In genomic region chr19:11404588-11405258, GRCh38 we compare ENCODE assay signal across 22 cellular contexts. TPM values are rescaled to one million over a fixed set of nuclear protein-coding genes. Genes with fewer than 3 reads are reported as not detected.
DNase-seq lines count a peak whose midpoint lies in the region; ATAC-seq and TF ChIP-seq lines count a peak whose summit lies in the region.
"Had no signal": no experiment of that assay in that cellular context is flagged by ENCODE, and none has a peak within 500 bp of the region (broad histone marks: within the 10 kb centered on the region; RNA-seq: fewer than 3 reads in every experiment).

No MANE protein-coding gene starts in this region.

- H3K27ac Mint-ChIP-seq in GM23338 (peak overlapping the region; percentile 67; the same call in 1 of the 2 replicates), endodermal cell (peak overlapping the region; percentile 44), mesothelial cell of epicardium (peak overlapping the region; percentile 79)
- H3K27ac Mint-ChIP-seq: CD14-positive monocyte; stimulated activated naive B cell treated with anti-CD40 and anti-IgM and Interleukin-4, amounts not matched to agents 10 μg/mL and 1 μg/mL and 100 μg/mL, for 72 hours had no signal

- no peak overlapping the region for H3K9ac ChIP-seq in endodermal cell (ENCODE audit: extremely low read depth, low read length, poor library complexity, severe bottlenecking)

- TF ChIP-seq CTCF in GM23338 (conservative IDR thresholded peaks at IDR 0.05; ENCODE audit: low read depth in 2 of 2) = no peak
- no peak for TF ChIP-seq CTCF in endodermal cell (conservative IDR thresholded peaks at IDR 0.05)
- TF ChIP-seq CTCF in mesothelial cell of epicardium (IDR thresholded peaks at IDR 0.05; ENCODE audit: unreplicated experiment) = no peak
- TF ChIP-seq CTCF in GM10248 (IDR thresholded peaks at IDR 0.05; ENCODE audit: control extremely low read depth, extremely low read depth, low read depth, missing control alignments) = no peak

- H3K4me3 Mint-ChIP-seq in GM23338 (no peak overlapping the region), endodermal cell (no peak overlapping the region), mesothelial cell of epicardium (no peak overlapping the region)
- H3K4me3 Mint-ChIP-seq: CD14-positive monocyte; stimulated activated naive B cell treated with anti-CD40 and anti-IgM and Interleukin-4, amounts not matched to agents 10 μg/mL and 1 μg/mL and 100 μg/mL, for 72 hours had no signal

- no peaks in the 10 kb centered on the region for H3K27me3 ChIP-seq in GM23338 (ENCODE audit: insufficient read depth)
- H3K27me3 ChIP-seq in endodermal cell (ENCODE audit: control insufficient read depth, insufficient read depth, low read length, poor library complexity, severe bottlenecking) = no peaks in the 10 kb centered on the region
- H3K27me3 ChIP-seq: testis had no signal

- peaks cover 9% of the 10 kb centered on the region for H3K27me3 Mint-ChIP-seq in GM23338 (ENCODE audit: insufficient read depth, low read depth, poor library complexity)
- no peaks in the 10 kb centered on the region for H3K27me3 Mint-ChIP-seq in endodermal cell (ENCODE audit: insufficient read depth)
- no peaks in the 10 kb centered on the region for H3K27me3 Mint-ChIP-seq in mesothelial cell of epicardium (ENCODE audit: low read depth)

- H4K20me1 ChIP-seq in GM23338 (replicated peaks; ENCODE audit: insufficient read depth) = 0 out of 2 replicates have a peak, but pooled peaks cover 7% of the 10 kb centered on the region

- no peaks in the 10 kb centered on the region for H3K9me2 ChIP-seq in GM23338 (ENCODE audit: insufficient read depth)

- no peaks in the 10 kb centered on the region for H3K79me2 ChIP-seq in GM23338 (replicated peaks; ENCODE audit: insufficient read depth)

- H3K36me3 Mint-ChIP-seq in GM23338 (ENCODE audit: low read depth) (peaks cover 33% of the 10 kb centered on the region), endodermal cell (ENCODE audit: low read depth) (peaks cover 53% of the 10 kb centered on the region), mesothelial cell of epicardium (peaks cover 11% of the 10 kb centered on the region)
- H3K36me3 Mint-ChIP-seq: CD14-positive monocyte; stimulated activated naive B cell treated with anti-CD40 and anti-IgM and Interleukin-4, amounts not matched to agents 10 μg/mL and 1 μg/mL and 100 μg/mL, for 72 hours had no signal

- WGBS in endodermal cell (ENCODE audit: insufficient coverage in 1 of 2, insufficient read length in 1 of 2), 2 experiments = 78 to 84% methylated on average over 8 to 10 of the region's 10 CpGs

- no peaks in the 10 kb centered on the region for H3K9me3 ChIP-seq in endodermal cell (ENCODE audit: control insufficient read depth, low read length)
- H3K9me3 ChIP-seq: left lung, mucosa of descending colon, testis had no signal

- H3K4me1 Mint-ChIP-seq in GM23338 = no peaks in the 10 kb centered on the region; the same call in 2 of the 3 replicates
- H3K4me1 Mint-ChIP-seq in endodermal cell = no peaks in the 10 kb centered on the region
- peaks cover 6% of the 10 kb centered on the region for H3K4me1 Mint-ChIP-seq in mesothelial cell of epicardium

- no peak overlapping the region for H2AFZ ChIP-seq in GM23338

- CTCF ChIA-PET in GM10248 (lab: Yijun Ruan, JAX) = interaction anchor here (1.2 to 2.2 kb wide), 2 partner anchors 22 to 24 kb away, joined by 4 to 8 read pairs; no protein-coding TSS in a partner anchor

- H3F3A ChIP-seq in GM23338 (replicated peaks; ENCODE audit: low read depth) = peaks cover 6% of the 10 kb centered on the region; the same call in 1 of the 2 replicates

- H3K36me3 ChIP-seq in GM23338 (ENCODE audit: insufficient read depth) (no peaks in the 10 kb centered on the region), endodermal cell (ENCODE audit: control insufficient read depth, insufficient read depth, low read length) (peaks cover 4% of the 10 kb centered on the region)

- no peak overlapping the region for H3K4me2 ChIP-seq in GM23338

- no peak for ATAC-seq in GM23338
- no peak for ATAC-seq in HG02798 (IDR thresholded peaks at IDR 0.05; ENCODE audit: poor library complexity, unreplicated experiment)
- ATAC-seq: left lung; mucosa of descending colon; stimulated activated naive B cell treated with anti-CD40 and anti-IgM and Interleukin-4, amounts not matched to agents 10 μg/mL and 1 μg/mL and 100 μg/mL, for 72 hours had no signal

- no peak overlapping the region for H3K4me3 ChIP-seq in GM23338
- no peak overlapping the region for H3K4me3 ChIP-seq in endodermal cell (ENCODE audit: low read length)
- H3K4me3 ChIP-seq: left lung, mucosa of descending colon, testis had no signal

- peaks cover 2% of the 10 kb centered on the region; the same call in 1 of the 2 replicates for H3K4me1 ChIP-seq in GM23338 (ENCODE audit: insufficient read depth)
- H3K4me1 ChIP-seq in endodermal cell (ENCODE audit: control insufficient read depth, insufficient read depth, low read length) = no peaks in the 10 kb centered on the region
- H3K4me1 ChIP-seq: testis had no signal

- H3K9me3 Mint-ChIP-seq in GM23338 (no peaks in the 10 kb centered on the region), endodermal cell (no peaks in the 10 kb centered on the region), mesothelial cell of epicardium (no peaks in the 10 kb centered on the region)
- H3K9me3 Mint-ChIP-seq: CD14-positive monocyte; stimulated activated naive B cell treated with anti-CD40 and anti-IgM and Interleukin-4, amounts not matched to agents 10 μg/mL and 1 μg/mL and 100 μg/mL, for 72 hours had no signal

- POLR2A ChIA-PET in GM10248 (lab: Yijun Ruan, JAX) = no interaction called here

- no peak for DNase-seq in GM23338 (ENCODE audit: low spot score)
- no peak for DNase-seq in endodermal cell
- DNase-seq in mesothelial cell of epicardium (ENCODE audit: low spot score in 2 of 2, unreplicated experiment in 2 of 2) = no peak
- no peak for DNase-seq in COLO668 (lab: John Stamatoyannopoulos, UW; ENCODE audit: unreplicated experiment)
- DNase-seq in GM10248 (ENCODE audit: extremely low spot score) = no peak
- DNase-seq: activated naive CD4-positive, alpha-beta T cell treated with Interleukin-2 at 50 U/mL for 16 hours; activated T-cell treated with anti-CD3 and anti-CD28 coated beads, Interleukin-2, amount 50 U/mL, for 48 hours; amniotic stem cell; head of caudate nucleus; mucosa of descending colon; NCI-H1048; NCI-H187; NCI-H69; small intestine; stimulated activated CD4-positive, alpha-beta T cell treated with anti-CD3 and anti-CD28 coated beads, Interleukin-2, amount 100 ng/mL, for 48 hours; stimulated activated naive B cell treated with anti-CD40 and anti-IgM and Interleukin-4, amounts not matched to agents 10 μg/mL and 1 μg/mL and 100 μg/mL, for 72 hours; testis had no signal

- H3K27ac ChIP-seq in GM23338 (ENCODE audit: low read depth) = 0 out of 2 replicates have a peak overlapping the region, but pooled peaks have one; percentile 32
- H3K27ac ChIP-seq in endodermal cell (ENCODE audit: low read depth, low read length) = no peak overlapping the region
- H3K27ac ChIP-seq: left lung had no signal

TF ChIP-seq in GM23338, 12 proteins besides CTCF, POLR2A, EP300 and RAD21 (continues in another document):
- no peak for TF ChIP-seq STAT1 (IDR thresholded peaks at IDR 0.05; ENCODE audit: unreplicated experiment)
- no peak for TF ChIP-seq NANOG (IDR thresholded peaks at IDR 0.05; ENCODE audit: borderline replicate concordance)

RNA-seq across cellular contexts. Expression of gene RGL3, which starts 14.4 kb away (rescaled TPM):
- 46.8 and 49.4 TPM in 2 replicates for total RNA-seq in GM23338 (2014; rRNA removed; shearing (Covaris generic))
- polyA plus RNA-seq in GM23338 (2016; fragmentation: Nextera tagmentation; extraction: Ambion mirVana) = 48.8 and 49.2 TPM in 2 replicates
- 100 to 1,000 TPM; 125 to 131 TPM for total RNA-seq in endodermal cell
- polyA plus RNA-seq in endodermal cell (2013, experiment 1 of 2) = 5.4 TPM
- 5.6 TPM for polyA plus RNA-seq in endodermal cell (2013, experiment 2 of 2)
- 80.8 to 84.8 TPM (median 82.6 TPM) in 3 replicates for total RNA-seq in mesothelial cell of epicardium
- total RNA-seq: activated CD8-positive, alpha-beta memory T cell treated with anti-CD3 and anti-CD28 coated beads for 36 hours had no signal
- polyA plus RNA-seq: CD14-positive monocyte had no signal

RNA-seq across cellular contexts. Expression of gene EPOR, which starts 20.6 kb away (rescaled TPM):
- 6.8 and 12.0 TPM in 2 replicates for total RNA-seq in GM23338 (2014; rRNA removed; shearing (Covaris generic))
- polyA plus RNA-seq in GM23338 (2016; fragmentation: Nextera tagmentation; extraction: Ambion mirVana) = 9.1 and 9.2 TPM in 2 replicates
- total RNA-seq in endodermal cell (10 to 100 TPM; 27.0 to 39.5 TPM), mesothelial cell of epicardium (23.5 to 24.5 TPM (median 24.3 TPM) in 3 replicates)
- polyA plus RNA-seq in endodermal cell (2013, experiment 1 of 2) = 7.9 TPM
- 6.8 TPM for polyA plus RNA-seq in endodermal cell (2013, experiment 2 of 2)

RNA-seq across cellular contexts. Expression of gene ODAD3, which starts 30.2 kb away (rescaled TPM):
- 0.54 and 1.5 TPM in 2 replicates for total RNA-seq in GM23338 (2014; rRNA removed; shearing (Covaris generic))
- 6.1 TPM in 2 replicates for polyA plus RNA-seq in GM23338 (2016; fragmentation: Nextera tagmentation; extraction: Ambion mirVana)
- total RNA-seq in endodermal cell (1 to 10 TPM in 1 of 2 donors, under 1 TPM in 1; 0.88 to 2.4 TPM), mesothelial cell of epicardium (0.95 to 1.7 TPM (median 1.4 TPM) in 3 replicates)
- 1.5 TPM for polyA plus RNA-seq in endodermal cell (2013, experiment 1 of 2)
- polyA plus RNA-seq in endodermal cell (2013, experiment 2 of 2) = 1.9 TPM
- total RNA-seq: bronchial epithelial cell had no signal

RNA-seq across cellular contexts. Expression of gene SWSAP1, which starts 30.3 kb away (rescaled TPM):
- 2.1 and 4.1 TPM in 2 replicates for total RNA-seq in GM23338 (2014; rRNA removed; shearing (Covaris generic))
- 6.1 and 6.6 TPM in 2 replicates for polyA plus RNA-seq in GM23338 (2016; fragmentation: Nextera tagmentation; extraction: Ambion mirVana)
- total RNA-seq in endodermal cell (1 to 10 TPM; 2.2 to 2.8 TPM), mesothelial cell of epicardium (2.7 to 2.9 TPM (median 2.8 TPM) in 3 replicates)
- polyA plus RNA-seq in endodermal cell (2013, experiment 1 of 2) = 2.2 TPM
- 1.6 TPM for polyA plus RNA-seq in endodermal cell (2013, experiment 2 of 2)

RNA-seq across cellular contexts. Expression of gene PRKCSH, which starts 30.7 kb away (rescaled TPM):
- total RNA-seq in GM23338 (2014; rRNA removed; shearing (Covaris generic)) = 107 and 130 TPM in 2 replicates
- 85.3 and 90.3 TPM in 2 replicates for polyA plus RNA-seq in GM23338 (2016; fragmentation: Nextera tagmentation; extraction: Ambion mirVana)
- total RNA-seq in endodermal cell = 100 to 1,000 TPM; 454 to 459 TPM
- 423 TPM for polyA plus RNA-seq in endodermal cell (2013, experiment 1 of 2)
- 371 TPM for polyA plus RNA-seq in endodermal cell (2013, experiment 2 of 2)
- 381 to 396 TPM (median 385 TPM) in 3 replicates for total RNA-seq in mesothelial cell of epicardium
